Comparison of ENCODE assay signal across 28 cellular contexts in the genomic region with DNA sequence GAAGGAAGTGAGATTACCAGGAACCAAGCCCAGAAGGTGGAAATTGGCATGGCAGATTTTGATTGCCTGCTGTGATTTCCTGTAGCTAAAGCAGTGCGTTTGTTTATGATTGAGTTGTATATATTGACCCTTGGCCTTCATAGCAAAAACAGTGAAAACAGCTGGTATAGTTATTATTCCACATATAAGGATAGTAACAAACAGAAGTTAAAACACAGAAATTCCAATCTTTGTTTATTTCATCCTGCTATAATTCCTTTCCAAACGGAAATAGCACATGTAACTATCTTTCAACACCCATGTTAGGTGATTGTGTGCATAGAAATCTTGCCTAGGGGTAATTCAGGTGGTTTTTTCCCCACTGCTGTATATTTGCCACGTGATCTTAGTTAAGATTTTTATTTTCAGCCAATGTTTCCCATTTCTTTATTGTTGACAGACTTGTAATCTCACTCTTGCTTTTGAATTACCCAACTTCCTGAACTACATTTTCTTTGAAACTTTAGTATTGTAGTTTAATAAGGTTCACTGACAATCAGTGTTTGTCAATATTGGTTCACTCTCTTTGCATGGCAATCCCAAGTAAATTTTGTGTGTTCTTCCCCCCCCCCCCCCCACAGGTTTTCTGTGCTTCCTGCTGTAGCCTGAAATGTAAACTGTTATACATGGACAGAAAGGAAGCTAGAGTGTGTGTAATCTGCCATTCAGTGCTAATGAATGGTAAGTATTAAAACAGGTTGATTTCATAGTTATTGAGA.
DNase-seq lines count a peak whose midpoint lies in the region; ATAC-seq and TF ChIP-seq lines count a peak whose summit lies in the region.
"Had no signal": no experiment of that assay in that cellular context is flagged by ENCODE, and none has a peak within 500 bp of the region (broad histone marks: within the 10 kb centered on the region; RNA-seq: fewer than 3 reads in every experiment).

No MANE protein-coding gene starts in this region.

- H3K36me3 ChIP-seq in left ventricle myocardium inferior (peaks cover under 1% of the 10 kb centered on the region), liver (ENCODE audit: control insufficient read depth in 4 of 4, insufficient read depth in 3 of 4, low read depth in 1 of 4, low read length in 3 of 4) (no peaks in the 10 kb centered on the region)
- H3K36me3 ChIP-seq: left lung had no signal

- 50% methylated on average over 3 of the region's 3 CpGs for WGBS in liver

- H3K27me3 ChIP-seq in left ventricle myocardium inferior (ENCODE audit: low read depth) (no peaks in the 10 kb centered on the region), liver (ENCODE audit: control insufficient read depth in 4 of 4, insufficient read depth in 4 of 4, low read length in 3 of 4) (no peaks in the 10 kb centered on the region)
- H3K27me3 ChIP-seq: esophagus muscularis mucosa, tibial artery had no signal

- no peak for TF ChIP-seq RAD21 in liver (IDR thresholded peaks at IDR 0.05)

- ATAC-seq in Right ventricle myocardium inferior = no peak
- no peak for ATAC-seq in HG02763 (IDR thresholded peaks at IDR 0.05; ENCODE audit: unreplicated experiment)
- ATAC-seq in GM21786 (IDR thresholded peaks at IDR 0.05; ENCODE audit: unreplicated experiment) = no peak
- ATAC-seq: activated CD8-positive, alpha-beta memory T cell treated with anti-CD3 and anti-CD28 coated beads, Interleukin-2, amount 10 ng/mL, durations not matched to agents 7 days and 5 days; effector memory CD8-positive, alpha-beta T cell; left lung; naive thymus-derived CD4-positive, alpha-beta T cell; psoas muscle; SK-N-SH treated with all-trans-retinoic acid at 6 μM for 48 hours; stimulated activated naive CD8-positive, alpha-beta T cell treated with anti-CD3 and anti-CD28 coated beads, Interleukin-15, amount 100 ng/mL, for 72 hours had no signal

- H3K4me3 ChIP-seq in left ventricle myocardium inferior (no peak overlapping the region), choroid plexus epithelial cell (ENCODE audit: low read depth, low read length) (no peak overlapping the region), liver (ENCODE audit: low read depth in 1 of 3, low read length in 3 of 3) (no peak overlapping the region)
- H3K4me3 ChIP-seq: esophagus muscularis mucosa, left lung, psoas muscle, tibial artery had no signal

- peak overlapping the region; percentile 4 for H3K27ac ChIP-seq in left ventricle myocardium inferior (replicated peaks)
- H3K27ac ChIP-seq in liver (ENCODE audit: low read depth in 1 of 2, low read length in 2 of 2) = no peak overlapping the region
- H3K27ac ChIP-seq: esophagus muscularis mucosa, left lung, psoas muscle, tibial artery, WERI-Rb-1 had no signal

- no peak overlapping the region for H3K9ac ChIP-seq in liver (ENCODE audit: low read depth in 1 of 2, low read length in 2 of 2)

- intact Hi-C loops in left ventricle myocardium inferior (cut with micrococcal nuclease) = no loop called here
- intact Hi-C loops in Right ventricle myocardium inferior (cut with DNase I) = no loop called here

- no peaks in the 10 kb centered on the region for H3K9me3 ChIP-seq in left ventricle myocardium inferior (replicated peaks)
- H3K9me3 ChIP-seq in liver (ENCODE audit: control insufficient read depth in 4 of 4, low read length in 3 of 4) = no peaks in the 10 kb centered on the region
- H3K9me3 ChIP-seq: esophagus muscularis mucosa, left lung, psoas muscle, tibial artery had no signal

- DNase-seq in left ventricle myocardium inferior (no peak), Right ventricle myocardium inferior (ENCODE audit: missing footprints) (no peak), choroid plexus epithelial cell (ENCODE audit: low read depth) (peak; percentile 28), inferior parietal cortex (ENCODE audit: extremely low spot score) (no peak), T-helper 2 cell (no peak)
- DNase-seq: activated CD4-positive, alpha-beta T cell treated with anti-CD3 and anti-CD28 coated beads, Interleukin-2, amount 50 U/mL, for 1 hour; activated CD8-positive, alpha-beta memory T cell treated with anti-CD3 and anti-CD28 coated beads, Interleukin-2, amount 10 ng/mL, durations not matched to agents 7 days and 5 days; activated T-cell treated with anti-CD3 and anti-CD28 coated beads, Interleukin-2, amount 50 U/mL, for 48 hours; CD4-positive, alpha-beta memory T cell; effector memory CD8-positive, alpha-beta T cell; GOT3; hippocampal formation; KG1; left lung; naive thymus-derived CD4-positive, alpha-beta T cell; NCI-H1417 treated with DMSO at 0.1 percent for 48 hours; NCI-H2107; NCI-H446; psoas muscle; stimulated activated CD8-positive, alpha-beta memory T cell treated with anti-CD3 and anti-CD28 coated beads, Interleukin-4, amount 100 ng/mL, for 48 hours; stimulated activated naive CD8-positive, alpha-beta T cell treated with anti-CD3 and anti-CD28 coated beads, Interleukin-15, amount 100 ng/mL, for 72 hours; tibial artery; WERI-Rb-1 had no signal

- H3K4me1 ChIP-seq in left ventricle myocardium inferior (peaks cover 5% of the 10 kb centered on the region), liver (ENCODE audit: control insufficient read depth in 4 of 4, insufficient read depth in 4 of 4, low read length in 3 of 4) (peaks cover 0 to 7% (median 6%) of the 10 kb centered on the region in 4 donors)
- H3K4me1 ChIP-seq: psoas muscle, tibial artery had no signal

- no peak for TF ChIP-seq CTCF in left ventricle myocardium inferior (IDR thresholded peaks at IDR 0.05; ENCODE audit: borderline replicate concordance)
- TF ChIP-seq CTCF in choroid plexus epithelial cell (conservative IDR thresholded peaks at IDR 0.05; ENCODE audit: low read depth, low read length) = no peak
- TF ChIP-seq CTCF in liver (IDR thresholded peaks at IDR 0.05; ENCODE audit: low read depth, low read length, missing input control) = no peak

TF ChIP-seq in liver, 16 proteins besides CTCF, POLR2A, EP300 and RAD21:
- TF ChIP-seq SP1 (IDR thresholded peaks at IDR 0.05) (peak; percentile 14), RXRA (IDR thresholded peaks at IDR 0.05) (peak in 1 of 2 donors; percentile 18), FOXA1 (IDR thresholded peaks at IDR 0.05) (no peak)
